ENCODE assay signal across 12 cellular contexts in genomic region chr17:58501451-58501850, GRCh38. TPM values are rescaled to one million over a fixed set of nuclear protein-coding genes. Genes with fewer than 3 reads are reported as not detected.
"Had no signal": no experiment of that assay in that cellular context is flagged by ENCODE, and none has a peak within 500 bp of the region (broad histone marks: within the 10 kb centered on the region; RNA-seq: fewer than 3 reads in every experiment).

No MANE protein-coding gene starts in this region.

- ATAC-seq: GM23338, HCT116 had no signal

- H3K27ac ChIP-seq: GM23248 had no signal

- H3K4me1 Mint-ChIP-seq: GM23338, H9 had no signal

- H3K9me3 ChIP-seq: HAP-1 had no signal

- H2AFZ ChIP-seq: GM23248, GM23338 had no signal

- H3K9ac ChIP-seq: GM23248 had no signal

- FAIRE-seq: H1, H54 had no signal

- H3K4me2 ChIP-seq: GM23338 had no signal

- H3K9me3 Mint-ChIP-seq: GM23338, H9, HFFc6 had no signal

- DNase-seq: GM23248, GOT3, H7, H9, HCEC 1CT, HFFc6 had no signal

- H3K4me3 ChIP-seq: GM23248, GM23338, HAP-1 had no signal

- H3K4me1 ChIP-seq: HAP-1 had no signal

- H3K27ac Mint-ChIP-seq: GM23338, H9, HFFc6 had no signal

- H3K4me3 Mint-ChIP-seq: GM23338, H9, HFFc6 had no signal

RNA-seq across cellular contexts. Expression of gene HSF5, which starts 13.2 kb away (rescaled TPM):
- total RNA-seq: GM23248, H1, H4, H7, H9, HFFc6 had no signal
- polyA plus RNA-seq: GM23248, GM23338, H1 had no signal
